9 cellular contexts compared by ENCODE assay signal in genomic region chr10:3090914-3091313, GRCh38. TPM values are rescaled to one million over a fixed set of nuclear protein-coding genes. Genes with fewer than 3 reads are reported as not detected.
A peak's percentile ranks its signal among the peaks of the same experiment; 100 is the strongest.
DNase-seq lines count a peak whose midpoint lies in the region; ATAC-seq, FAIRE-seq and TF ChIP-seq lines count a peak whose summit lies in the region.
"Had no signal": no experiment of that assay in that cellular context is flagged by ENCODE, and none has a peak within 500 bp of the region (broad histone marks: within the 10 kb centered on the region; RNA-seq: fewer than 3 reads in every experiment).

No MANE protein-coding gene starts in this region.

- DNase-seq in A549 (ENCODE audit: low read depth in 1 of 2, low spot score in 1 of 2) (peak; percentile 84 to 91), mammary epithelial cell (peak; percentile 78), left colon (peak; percentile 57 to 65), GOT3 (lab: John Stamatoyannopoulos, UW) (no peak), NCI-H82 (lab: John Stamatoyannopoulos, UW) (no peak), NCI-H2227 (lab: John Stamatoyannopoulos, UW; ENCODE audit: unreplicated experiment) (no peak)

- H3K9ac ChIP-seq in mammary epithelial cell (ENCODE audit: insufficient read depth, low read length) = peak overlapping the region; percentile 68

- no peak overlapping the region for H2AFZ ChIP-seq in mammary epithelial cell (ENCODE audit: low read depth, low read length)

- TF ChIP-seq RAD21 in A549 (conservative IDR thresholded peaks at IDR 0.05 in 1 of 2, IDR thresholded peaks at IDR 0.05 in 1 of 2) = peak in 1 of 2 experiments; percentile 3; a peak in 2 of 5 replicates
- peak; percentile 36; the same call in 1 of the 2 replicates for TF ChIP-seq RAD21 in Ishikawa (IDR thresholded peaks at IDR 0.05; ENCODE audit: low read depth)

- no peak for FAIRE-seq in A549 (lab: Jason Lieb, UNC)

- H3K36me3 ChIP-seq in mammary epithelial cell (ENCODE audit: insufficient read depth, low read length) = peaks cover 8% of the 10 kb centered on the region
- H3K36me3 ChIP-seq: neutrophil had no signal

- H3K4me3 ChIP-seq in A549 = peak overlapping the region; percentile 12; the same call in 2 of the 3 replicates
- peak overlapping the region in 1 of 3 experiments; percentile 20 for H3K4me3 ChIP-seq in mammary epithelial cell (replicated peaks in 1 of 3; ENCODE audit: insufficient read depth in 1 of 3, low read depth in 2 of 3, low read length in 3 of 3)

- dilution Hi-C loops in mammary epithelial cell (cut with HindIII; ENCODE audit: low sequenced_read_pairs) = no loop called here

- H3K27me3 ChIP-seq in mammary epithelial cell (ENCODE audit: insufficient read depth, low read length) = no peaks in the 10 kb centered on the region

- intact Hi-C loops in mammary epithelial cell (cut with micrococcal nuclease) (loop anchor here (1.0 kb wide), 1 partner anchor 20 kb away; no protein-coding TSS in a partner anchor), left colon (cut with DNase I, micrococcal nuclease) (no loop called here)

- H3K9me3 ChIP-seq in A549 = no peaks in the 10 kb centered on the region
- no peaks in the 10 kb centered on the region for H3K9me3 ChIP-seq in mammary epithelial cell (replicated peaks; ENCODE audit: insufficient read depth, low read length)
- H3K9me3 ChIP-seq: neutrophil had no signal

- in situ Hi-C loops in mammary epithelial cell (cut with MboI; ENCODE audit: low sequenced_read_pairs in 2 of 2) = no loop called here

- H3K4me2 ChIP-seq in A549 (peak overlapping the region; percentile 79), mammary epithelial cell (ENCODE audit: insufficient read depth, low read depth, low read length) (peak overlapping the region; percentile 74)

- BruUV-seq in mammary epithelial cell (replicated peaks; lab: Mats Ljungman, UMichigan) = no TSS peak

- peak; percentile 57 to 65 for ATAC-seq in A549
- peak; percentile 56 for ATAC-seq in left colon
- ATAC-seq in HG02973 (IDR thresholded peaks at IDR 0.05; ENCODE audit: unreplicated experiment) = no peak

- H3K4me1 ChIP-seq in A549 (peaks cover 86% of the 10 kb centered on the region), mammary epithelial cell (ENCODE audit: insufficient read depth, low read length) (peaks cover 59% of the 10 kb centered on the region)

- POLR2A ChIA-PET in A549 (lab: Yijun Ruan, JAX) = interaction anchor here (0.5 to 2.2 kb wide), 14 partner anchors 8 to 82 kb away, joined by 3 to 24 read pairs (median 4); partner anchors contain the start of genes PFKP and PITRM1

- peak; percentile 25; the same call in 1 of the 2 replicates for TF ChIP-seq POLR2A in A549 (IDR thresholded peaks at IDR 0.05; ENCODE audit: low read length)

- H3K27ac ChIP-seq in A549 (peak overlapping the region; percentile 92 to 99), mammary epithelial cell (ENCODE audit: insufficient read depth, low read depth, low read length) (peak overlapping the region; percentile 97)
- H3K27ac ChIP-seq: neutrophil had no signal

- TF ChIP-seq EP300 in A549 (IDR thresholded peaks at IDR 0.05) (no peak), Ishikawa (IDR thresholded peaks at IDR 0.05; ENCODE audit: borderline replicate concordance) (0 out of 2 replicates have a peak, but pooled peaks have one; percentile 27)

- H4K20me1 ChIP-seq in mammary epithelial cell (ENCODE audit: insufficient read depth, low read length) = no peaks in the 10 kb centered on the region

- H3K79me2 ChIP-seq in mammary epithelial cell (ENCODE audit: insufficient read depth, low read length) = peaks cover 76% of the 10 kb centered on the region

- CTCF ChIA-PET in A549 (lab: Yijun Ruan, JAX) (interaction anchor here (1.1 to 4.0 kb wide), 13 partner anchors 10 to 163 kb away, joined by 3 to 24 read pairs (median 5); partner anchors contain the start of gene PFKP), mammary epithelial cell (lab: Charles Lee; ENCODE audit: low non-redundant PET) (interaction anchor here (0.6 kb wide), 1 partner anchor 62 kb away, joined by 3 read pairs; no protein-coding TSS in a partner anchor)

- WGBS in A549 (ENCODE audit: missing lambda C conversion rate) = 0% methylated on average over 5 of the region's 5 CpGs
- 0% methylated on average over 5 of the region's 5 CpGs for WGBS in mammary epithelial cell (ENCODE audit: low coverage, missing lambda C conversion rate)

- TF ChIP-seq CTCF in A549 (IDR thresholded peaks at IDR 0.05) (no peak), mammary epithelial cell (conservative IDR thresholded peaks at IDR 0.05 in 1 of 2, IDR thresholded peaks at IDR 0.05 in 1 of 2; ENCODE audit: extremely low read depth in 1 of 2, insufficient read depth in 1 of 2, low read depth in 1 of 2, low read length in 2 of 2) (peak in 1 of 2 donors; percentile 15)

TF ChIP-seq in A549, 52 proteins besides CTCF, POLR2A, EP300 and RAD21 (continues in another document):
- TF ChIP-seq HOXB13 (CRISPR knock-in tag; IDR thresholded peaks at IDR 0.05; ENCODE audit: low read depth) (peak; percentile 58), HOXA7 (CRISPR knock-in tag; IDR thresholded peaks at IDR 0.05) (no peak), POLR2AphosphoS2 (conservative IDR thresholded peaks at IDR 0.05; ENCODE audit: low read length) (no peak), MAX (IDR thresholded peaks at IDR 0.05) (peak; percentile 82), BHLHE40 (IDR thresholded peaks at IDR 0.05; ENCODE audit: low read depth, low read length) (no peak), NR3C1 (IDR thresholded peaks at IDR 0.05) (no peak)
- TF ChIP-seq, protein P1, sequence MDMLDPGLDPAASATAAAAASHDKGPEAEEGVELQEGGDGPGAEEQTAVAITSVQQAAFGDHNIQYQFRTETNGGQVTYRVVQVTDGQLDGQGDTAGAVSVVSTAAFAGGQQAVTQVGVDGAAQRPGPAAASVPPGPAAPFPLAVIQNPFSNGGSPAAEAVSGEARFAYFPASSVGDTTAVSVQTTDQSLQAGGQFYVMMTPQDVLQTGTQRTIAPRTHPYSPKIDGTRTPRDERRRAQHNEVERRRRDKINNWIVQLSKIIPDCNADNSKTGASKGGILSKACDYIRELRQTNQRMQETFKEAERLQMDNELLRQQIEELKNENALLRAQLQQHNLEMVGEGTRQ (IDR thresholded peaks at IDR 0.05) = no peak

TF ChIP-seq in Ishikawa, 13 proteins besides CTCF, POLR2A, EP300 and RAD21:
- peak; percentile 92 for TF ChIP-seq NFIC (IDR thresholded peaks at IDR 0.05)
- TF ChIP-seq TEAD4 (IDR thresholded peaks at IDR 0.05) = peak; percentile 93
- peak; percentile 82 for TF ChIP-seq MAX (IDR thresholded peaks at IDR 0.05)
- no peak for TF ChIP-seq EGR1 (IDR thresholded peaks at IDR 0.05)
TF ChIP-seq in Ishikawa: peak in this region for 3.

RNA-seq across cellular contexts. Expression of gene PFKP, which starts 23.6 kb away (rescaled TPM):
- polyA plus RNA-seq in A549 (2011; rRNA removed) (164 and 166 TPM in 2 replicates), A549 (2017; fragmentation: RNase III; extraction: RNeasy Plus Mini Kit Qiagen cat#74134 plus additional on column Dnase treatment) (273 to 329 TPM (median 279 TPM) in 3 replicates), mammary epithelial cell (201 TPM)
- polyA plus RNA-seq in A549 (2012; cell fraction: cytosol; rRNA removed) = 360 and 395 TPM in 2 replicates
- polyA plus RNA-seq in A549 (2012; cell fraction: nucleus; rRNA removed) = 741 and 798 TPM in 2 replicates
- polyA minus RNA-seq in A549 (2011; rRNA and poly(A)+ RNA removed) = 130 and 164 TPM in 2 replicates
- total RNA-seq in mammary epithelial cell (100 to 1,000 TPM; 142 to 272 TPM), left colon (100 to 1,000 TPM; 104 to 116 TPM)
- 208 TPM for polyA minus RNA-seq in mammary epithelial cell

Comparison
In these comparisons a context has a peak if more than half of its experiments do, and no peak if none do; other contexts are left out.
1. DNase-seq: peak in A549 (2 of 2), mammary epithelial cell (single experiment) and left colon (2 of 2); none in GOT3 (single experiment), NCI-H82 (single experiment) and NCI-H2227 (single experiment).